Comparison of ENCODE assay signal across 11 cellular contexts in genomic region chr21:34406676-34407075, GRCh38. TPM values are rescaled to one million over a fixed set of nuclear protein-coding genes. Genes with fewer than 3 reads are reported as not detected.
"Had no signal": no experiment of that assay in that cellular context is flagged by ENCODE, and none has a peak within 500 bp of the region (broad histone marks: within the 10 kb centered on the region; RNA-seq: fewer than 3 reads in every experiment).

No MANE protein-coding gene starts in this region.

RNA-seq across cellular contexts. Expression of gene SMIM34, which starts 17.1 kb away (rescaled TPM):
- total RNA-seq: OCI-LY7, PC-3, PC-9, Peyer's patch, Right ventricle myocardium inferior, Right ventricle myocardium superior, RPMI7951, SJCRH30, SJSA1, SK-MEL-5 had no signal
- polyA plus RNA-seq: SK-N-SH had no signal

RNA-seq across cellular contexts. Expression of gene KCNE2, which starts 42.9 kb away (rescaled TPM):
- total RNA-seq: OCI-LY7, PC-3, PC-9, Peyer's patch, Right ventricle myocardium inferior, Right ventricle myocardium superior, RPMI7951, SJSA1, SK-MEL-5 had no signal
